10 cellular contexts compared by ENCODE assay signal in the genomic region with DNA sequence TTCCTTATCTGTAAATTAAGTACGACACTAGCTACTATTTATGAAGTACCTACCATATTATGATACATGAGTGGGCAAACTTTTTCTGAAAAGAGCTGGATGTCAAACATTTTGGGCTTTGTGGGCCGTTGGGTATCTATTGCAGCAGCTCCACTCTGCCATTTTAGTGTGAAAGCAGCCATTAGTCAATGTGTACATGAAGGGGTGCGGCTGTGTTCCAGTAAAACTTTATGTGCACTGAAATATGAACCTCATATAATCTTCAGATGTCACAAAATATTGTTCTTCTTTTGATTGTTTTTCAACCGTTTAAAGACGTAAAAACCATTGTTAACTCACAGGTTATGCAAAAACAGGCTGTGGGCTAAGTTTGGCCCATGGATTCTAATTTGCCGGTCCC.
"Had no signal": no experiment of that assay in that cellular context is flagged by ENCODE, and none has a peak within 500 bp of the region (broad histone marks: within the 10 kb centered on the region; RNA-seq: fewer than 3 reads in every experiment).

No MANE protein-coding gene starts in this region.

- FAIRE-seq: H1, H54, HTR-8/SVneo, K562 had no signal

- ATAC-seq: GM23338, K562 had no signal

- H3K4me2 ChIP-seq: GM23338 had no signal

- H3K27ac Mint-ChIP-seq: GM23338, H9, HFFc6 had no signal

- DNase-seq: H9, HCEC 1CT, HFFc6, IMR-90, KG1 had no signal

- H2AFZ ChIP-seq: GM23338 had no signal

- H3K9me3 Mint-ChIP-seq: GM23338, HFFc6 had no signal

- H3K4me3 Mint-ChIP-seq: GM23338, H9, HFFc6 had no signal

- H3K4me3 ChIP-seq: GM23338, K562 had no signal
